In the genomic region with DNA sequence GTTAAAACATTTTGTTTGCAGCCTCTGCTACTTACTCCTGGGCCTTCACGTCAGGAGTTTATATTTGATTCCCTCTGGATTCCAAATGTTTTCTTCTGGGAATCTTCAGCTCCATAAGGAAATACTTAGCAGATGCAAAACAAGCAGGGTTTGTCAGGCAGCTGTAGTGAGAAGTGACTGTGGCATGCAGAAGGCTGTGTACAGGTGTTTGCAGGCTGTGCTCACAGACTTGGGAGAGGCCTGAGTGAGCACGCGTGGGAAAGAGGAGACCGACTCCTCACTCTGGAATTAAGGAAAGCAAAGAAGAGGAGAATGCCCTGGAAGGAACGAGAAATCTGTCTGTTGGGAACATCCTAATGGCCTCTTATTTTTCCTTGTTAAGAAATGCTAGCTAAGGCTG, we compare ENCODE assay signal across 8 cellular contexts.
A peak's percentile ranks its signal among the peaks of the same experiment; 100 is the strongest.
DNase-seq lines count a peak whose midpoint lies in the region; ATAC-seq and TF ChIP-seq lines count a peak whose summit lies in the region.

No MANE protein-coding gene starts in this region.

- H3K9me3 ChIP-seq in breast epithelium (no peaks in the 10 kb centered on the region), tibial nerve (no peaks in the 10 kb centered on the region)

- no peaks in the 10 kb centered on the region for H3K9me3 Mint-ChIP-seq in activated T-cell treated with anti-CD3 and anti-CD28 coated beads, Interleukin-2, amount 50 U/mL, for 72 hours
- H3K9me3 Mint-ChIP-seq in activated T-cell treated with anti-CD3 and anti-CD28 coated beads, Interleukin-2, amount 50 U/mL, for 4 hours, result no peaks in the 10 kb centered on the region
- no peaks in the 10 kb centered on the region for H3K9me3 Mint-ChIP-seq in memory B cell

- H3K4me3 Mint-ChIP-seq in activated T-cell treated with anti-CD3 and anti-CD28 coated beads, Interleukin-2, amount 50 U/mL, for 72 hours, result peak overlapping the region; percentile 70 to 81
- H3K4me3 Mint-ChIP-seq in activated T-cell treated with anti-CD3 and anti-CD28 coated beads, Interleukin-2, amount 50 U/mL, for 4 hours, result no peak overlapping the region
- no peak overlapping the region for H3K4me3 Mint-ChIP-seq in memory B cell

- H3K27me3 ChIP-seq in breast epithelium (no peaks in the 10 kb centered on the region), tibial nerve (no peaks in the 10 kb centered on the region)

- peak overlapping the region; percentile 97 for H3K27ac Mint-ChIP-seq in activated T-cell treated with anti-CD3 and anti-CD28 coated beads, Interleukin-2, amount 50 U/mL, for 72 hours
- H3K27ac Mint-ChIP-seq in memory B cell, result peak overlapping the region; percentile 92

- DNase-seq in activated T-cell treated with anti-CD3 and anti-CD28 coated beads, Interleukin-2, amount 50 U/mL, for 72 hours, result no peak
- no peak for DNase-seq in activated T-cell treated with anti-CD3 and anti-CD28 coated beads, Interleukin-2, amount 50 U/mL, for 4 hours
- no peak for DNase-seq in breast epithelium (ENCODE audit: low spot score in 2 of 2)
- no peak for DNase-seq in memory B cell (ENCODE audit: low spot score in 2 of 2)
- DNase-seq in tibial nerve (ENCODE audit: low spot score in 2 of 2), result no peak
- DNase-seq in NAMALWA (ENCODE audit: low spot score), result no peak
- no peak for DNase-seq in activated gamma-delta T cell (lab: John Stamatoyannopoulos, UW)

- TF ChIP-seq POLR2A in breast epithelium (IDR thresholded peaks at IDR 0.05) (no peak), tibial nerve (IDR thresholded peaks at IDR 0.05) (no peak)

- WGBS in tibial nerve, 2 donors, result 37 to 54% methylated on average over 5 of the region's 5 CpGs

- H3K36me3 Mint-ChIP-seq in activated T-cell treated with anti-CD3 and anti-CD28 coated beads, Interleukin-2, amount 50 U/mL, for 72 hours (ENCODE audit: insufficient read depth in 2 of 2), result peaks cover 24 to 57% of the 10 kb centered on the region in 2 donors
- H3K36me3 Mint-ChIP-seq in activated T-cell treated with anti-CD3 and anti-CD28 coated beads, Interleukin-2, amount 50 U/mL, for 4 hours (ENCODE audit: insufficient read depth), result peaks cover 63% of the 10 kb centered on the region
- peaks cover 40% of the 10 kb centered on the region for H3K36me3 Mint-ChIP-seq in memory B cell

- ATAC-seq in activated T-cell treated with anti-CD3 and anti-CD28 coated beads, Interleukin-2, amount 50 U/mL, for 72 hours (replicated peaks in 1 of 2), result peak in 1 of 2 donors; percentile 4
- ATAC-seq in activated T-cell treated with anti-CD3 and anti-CD28 coated beads, Interleukin-2, amount 50 U/mL, for 4 hours, result no peak
- ATAC-seq in memory B cell (ENCODE audit: low read depth), result no peak
- ATAC-seq in HG03280 (IDR thresholded peaks at IDR 0.05; ENCODE audit: unreplicated experiment), result no peak

- TF ChIP-seq CTCF in breast epithelium (IDR thresholded peaks at IDR 0.05) (no peak), tibial nerve (IDR thresholded peaks at IDR 0.05) (no peak)

- intact Hi-C loops in breast epithelium (cut with DNase I; ENCODE audit: low total_unique reads), result no loop called here

- no peak for TF ChIP-seq EP300 in tibial nerve (IDR thresholded peaks at IDR 0.05)

- peak overlapping the region; percentile 54 to 73 for H3K27ac ChIP-seq in breast epithelium
- peak overlapping the region; percentile 71 to 93 (median 83) for H3K27ac ChIP-seq in tibial nerve

- H3K36me3 ChIP-seq in breast epithelium (no peaks in the 10 kb centered on the region), tibial nerve (peaks cover 0 to 30% (median 0%) of the 10 kb centered on the region in 3 donors)

- H3K27me3 Mint-ChIP-seq in activated T-cell treated with anti-CD3 and anti-CD28 coated beads, Interleukin-2, amount 50 U/mL, for 72 hours (ENCODE audit: low read depth), result no peaks in the 10 kb centered on the region
- H3K27me3 Mint-ChIP-seq in activated T-cell treated with anti-CD3 and anti-CD28 coated beads, Interleukin-2, amount 50 U/mL, for 4 hours (ENCODE audit: low read depth), result no peaks in the 10 kb centered on the region
- no peaks in the 10 kb centered on the region for H3K27me3 Mint-ChIP-seq in memory B cell

- H3K4me1 ChIP-seq in breast epithelium (peaks cover 0 to 8% of the 10 kb centered on the region in 2 donors), tibial nerve (peaks cover 9 to 100% (median 77%) of the 10 kb centered on the region in 4 donors)

- H3K4me3 ChIP-seq in breast epithelium (no peak overlapping the region), tibial nerve (no peak overlapping the region)

- H3K4me1 Mint-ChIP-seq in activated T-cell treated with anti-CD3 and anti-CD28 coated beads, Interleukin-2, amount 50 U/mL, for 72 hours (ENCODE audit: low read depth), result peaks cover 82% of the 10 kb centered on the region
- H3K4me1 Mint-ChIP-seq in activated T-cell treated with anti-CD3 and anti-CD28 coated beads, Interleukin-2, amount 50 U/mL, for 4 hours (ENCODE audit: low read depth), result peaks cover 93% of the 10 kb centered on the region
- H3K4me1 Mint-ChIP-seq in memory B cell, result peaks cover 44% of the 10 kb centered on the region

Comparison
In these comparisons a context has a peak if more than half of its experiments do, and no peak if none do; other contexts are left out.
1. H3K4me3 Mint-ChIP-seq: peak in activated T-cell treated with anti-CD3 and anti-CD28 coated beads, Interleukin-2, amount 50 U/mL, for 72 hours (2 of 2); none in activated T-cell treated with anti-CD3 and anti-CD28 coated beads, Interleukin-2, amount 50 U/mL, for 4 hours (single experiment) and memory B cell (single experiment).